8 cellular contexts compared by ENCODE assay signal in the genomic region with DNA sequence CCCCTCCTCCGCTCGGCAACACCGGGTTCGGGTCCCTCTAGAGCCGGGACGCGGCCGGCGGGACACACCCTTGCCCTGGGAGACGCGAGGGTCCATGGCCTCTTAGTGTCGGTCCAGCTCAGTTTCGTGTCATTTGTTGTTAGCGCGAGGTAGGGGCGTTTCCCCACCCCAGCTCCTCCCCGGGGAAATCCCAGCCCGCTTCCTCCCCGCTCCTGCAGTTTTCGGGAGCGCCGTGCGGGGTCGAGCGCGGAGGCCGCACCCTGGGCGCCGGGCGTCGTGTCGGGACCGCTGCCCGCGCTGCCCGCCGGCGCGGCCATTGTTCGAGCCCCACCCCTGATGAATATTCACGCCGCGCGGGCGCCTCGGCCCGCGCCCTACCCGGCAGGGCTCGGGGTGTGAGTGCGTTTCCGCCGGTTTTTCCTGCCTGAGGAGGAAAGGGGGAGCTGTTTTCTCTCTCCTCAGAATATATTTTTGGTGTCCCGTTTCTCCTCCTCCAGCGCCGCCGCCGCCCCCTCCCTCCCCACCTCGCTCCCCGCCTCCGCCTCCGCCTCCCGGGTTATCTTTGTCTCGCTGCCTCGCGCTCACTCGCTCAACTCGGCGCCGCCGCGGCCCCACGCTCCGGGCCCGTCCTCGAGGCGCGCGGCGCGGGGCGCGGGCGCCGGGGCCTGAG. TPM values are rescaled to one million over a fixed set of nuclear protein-coding genes. Genes with fewer than 3 reads are reported as not detected.
DNase-seq lines count a peak whose midpoint lies in the region; ATAC-seq and TF ChIP-seq lines count a peak whose summit lies in the region.

A gene (plus strand): TSS at position 584 of the 670 bp plus-strand sequence. CDS start 374 bp downstream, outside the sequence.

- H3K4me2 ChIP-seq in osteoblast (ENCODE audit: insufficient read depth, low read length), result peak within 1 kb of the TSS; percentile 96

- DNase-seq in CD8-positive, alpha-beta memory T cell, result peak; percentile 62 to 81 (median 64)
- peak; percentile 84 for DNase-seq in MG63
- DNase-seq in SW480 (ENCODE audit: low spot score), result peak; percentile 81
- DNase-seq in activated naive CD8-positive, alpha-beta T cell treated with anti-CD3 and anti-CD28 coated beads, Interleukin-2, amount 50 U/mL, for 16 hours (ENCODE audit: low read depth, low spot score), result peak; percentile 38
- peak; percentile 94 for DNase-seq in Right ventricle myocardium inferior (ENCODE audit: missing footprints)
- DNase-seq in osteoblast (ENCODE audit: insufficient read length, low spot score, missing footprints), result peak; percentile 99
- peak; percentile 89 for DNase-seq in testis

- peaks cover 0 to 5% (median 0%) of the 10 kb centered on the region in 3 donors for H3K36me3 Mint-ChIP-seq in CD8-positive, alpha-beta memory T cell

- peak within 1 kb of the TSS; percentile 78 to 94 (median 88) for H3K27ac Mint-ChIP-seq in CD8-positive, alpha-beta memory T cell

- no peaks in the 10 kb centered on the region for H3K36me3 ChIP-seq in CD8-positive, alpha-beta memory T cell (ENCODE audit: insufficient read depth, low read length)
- H3K36me3 ChIP-seq in MG63 (peaks cover 19% of the 10 kb centered on the region), osteoblast (ENCODE audit: insufficient read depth, low read length) (peaks cover 7% of the 10 kb centered on the region), testis (ENCODE audit: low read depth, missing control alignments) (no peaks in the 10 kb centered on the region)

- TF ChIP-seq POLR2A in testis (IDR thresholded peaks at IDR 0.05), result no peak

- H3K27me3 Mint-ChIP-seq in CD8-positive, alpha-beta memory T cell, result no peaks in the 10 kb centered on the region

- intact Hi-C loops in Right ventricle myocardium inferior (cut with DNase I) (loop anchor here (5.0 kb wide), 4 partner anchors 95 to 280 kb away; no protein-coding TSS in a partner anchor), testis (cut with DNase I; ENCODE audit: low total_unique reads) (loop anchor here (5.0 kb wide), 1 partner anchor 130 kb away; no protein-coding TSS in a partner anchor)

- peak; percentile 34 for ATAC-seq in GM21423 (IDR thresholded peaks at IDR 0.05; ENCODE audit: unreplicated experiment)
- ATAC-seq in Right ventricle myocardium inferior, result peak; percentile 92

- POLR2A ChIA-PET in CD8-positive, alpha-beta memory T cell (lab: Charles Lee), result interaction anchor here (0.6 to 2.5 kb wide), 9 partner anchors 11 to 182 kb away, joined by 3 to 11 read pairs (median 4); no protein-coding TSS in a partner anchor

- CTCF ChIA-PET in CD8-positive, alpha-beta memory T cell (lab: Charles Lee), result interaction anchor here (0.7 to 1.3 kb wide), 5 partner anchors 14 to 134 kb away, joined by 3 to 6 read pairs (median 4); no protein-coding TSS in a partner anchor

- peaks cover 18% of the 10 kb centered on the region for H3K4me1 ChIP-seq in CD8-positive, alpha-beta memory T cell (ENCODE audit: insufficient read depth, low read length)
- H3K4me1 ChIP-seq in osteoblast (ENCODE audit: insufficient read depth, low read length), result peaks cover 24% of the 10 kb centered on the region
- H3K4me1 ChIP-seq in testis, result peaks cover 10% of the 10 kb centered on the region

- H3K79me2 ChIP-seq in osteoblast (ENCODE audit: insufficient read depth, low read length), result peaks cover 44% of the 10 kb centered on the region

- WGBS in testis, 2 donors, result 0% methylated on average over 11 to 60 of the region's 85 CpGs

- no peaks in the 10 kb centered on the region for H3K9me3 ChIP-seq in CD8-positive, alpha-beta memory T cell (ENCODE audit: low read length)
- H3K9me3 ChIP-seq in MG63, result no peaks in the 10 kb centered on the region
- H3K9me3 ChIP-seq in osteoblast (ENCODE audit: low read depth, low read length), result no peaks in the 10 kb centered on the region
- H3K9me3 ChIP-seq in testis, result no peaks in the 10 kb centered on the region

- no peaks in the 10 kb centered on the region for H3K27me3 ChIP-seq in CD8-positive, alpha-beta memory T cell (ENCODE audit: insufficient read depth, low read length, poor library complexity, severe bottlenecking)
- no peaks in the 10 kb centered on the region for H3K27me3 ChIP-seq in MG63
- no peaks in the 10 kb centered on the region for H3K27me3 ChIP-seq in osteoblast (ENCODE audit: insufficient read depth, low read length)
- no peaks in the 10 kb centered on the region for H3K27me3 ChIP-seq in testis

- H3K4me3 Mint-ChIP-seq in CD8-positive, alpha-beta memory T cell, result peak within 1 kb of the TSS; percentile 86 to 94 (median 92)

- TF ChIP-seq CTCF in osteoblast (IDR thresholded peaks at IDR 0.05; ENCODE audit: extremely low read depth, low read depth, low read length) (no peak), testis (IDR thresholded peaks at IDR 0.05) (peak in 1 of 3 experiments; percentile 21)

- peak within 1 kb of the TSS; percentile 84 for H2AFZ ChIP-seq in osteoblast (ENCODE audit: low read length)

- peaks cover 15 to 17% (median 17%) of the 10 kb centered on the region in 3 donors for H3K4me1 Mint-ChIP-seq in CD8-positive, alpha-beta memory T cell

- peak within 1 kb of the TSS; percentile 64 for H3K27ac ChIP-seq in CD8-positive, alpha-beta memory T cell (ENCODE audit: low read depth, low read length)
- H3K27ac ChIP-seq in osteoblast (ENCODE audit: low read depth, low read length) (peak within 1 kb of the TSS; percentile 84), testis (peak within 1 kb of the TSS; percentile 83 to 90)

- H4K20me1 ChIP-seq in osteoblast (ENCODE audit: insufficient read depth, low read length), result peaks cover 20% of the 10 kb centered on the region

- peaks cover 0 to 1% (median 0%) of the 10 kb centered on the region in 5 donors for H3K9me3 Mint-ChIP-seq in CD8-positive, alpha-beta memory T cell

- H3K4me3 ChIP-seq in CD8-positive, alpha-beta memory T cell (ENCODE audit: low read length), result peak within 1 kb of the TSS; percentile 78
- peak within 1 kb of the TSS; percentile 84 for H3K4me3 ChIP-seq in MG63
- peak within 1 kb of the TSS; percentile 90 for H3K4me3 ChIP-seq in osteoblast (ENCODE audit: insufficient read depth, low read length)
- H3K4me3 ChIP-seq in testis, result peak within 1 kb of the TSS; percentile 73 to 81

RNA-seq across cellular contexts. Expression of the gene that starts here (rescaled TPM):
- 10 to 100 TPM; 30.8 to 36.0 TPM for total RNA-seq in CD8-positive, alpha-beta memory T cell
- polyA plus RNA-seq in CD8-positive, alpha-beta memory T cell, result 13.5 TPM
- 64.6 and 76.9 TPM in 2 replicates for total RNA-seq in MG63 (2014; rRNA removed; shearing (Covaris generic); ENCODE audit: low replicate concordance)
- 82.5 TPM for total RNA-seq in Right ventricle myocardium inferior
- 231 and 287 TPM in 2 replicates for total RNA-seq in osteoblast
- 100 to 1,000 TPM; 174 to 194 TPM for total RNA-seq in testis
- polyA plus RNA-seq in testis (ENCODE audit: insufficient read depth, low read depth, low replicate concordance), result 88.2 TPM

Comparison
In these comparisons a context has a peak if more than half of its experiments do, and no peak if none do; other contexts are left out.
1. Peak in every context shown above with its lines: DNase-seq, ATAC-seq, H3K4me3 ChIP-seq and H3K27ac ChIP-seq.
2. DNase-seq: peak in every context shown above with its lines; median percentile 99 in osteoblast; 94 in Right ventricle myocardium inferior; 89 in testis; 84 in MG63; 81 in SW480; 64 in CD8-positive, alpha-beta memory T cell; 38 in activated naive CD8-positive, alpha-beta T cell treated with anti-CD3 and anti-CD28 coated beads, Interleukin-2, amount 50 U/mL, for 16 hours.